In genomic region chr7:149870701-149871483, GRCh38 we compare ENCODE assay signal across 14 cellular contexts. TPM values are rescaled to one million over a fixed set of nuclear protein-coding genes. Genes with fewer than 3 reads are reported as not detected.
DNase-seq lines count a peak whose midpoint lies in the region; ATAC-seq and TF ChIP-seq lines count a peak whose summit lies in the region.
"Had no signal": no experiment of that assay in that cellular context is flagged by ENCODE, and none has a peak within 500 bp of the region (broad histone marks: within the 10 kb centered on the region; RNA-seq: fewer than 3 reads in every experiment).

No MANE protein-coding gene starts in this region.

- no peak overlapping the region for H2BK20ac ChIP-seq in H9 (ENCODE audit: low read depth, low read length, poor library complexity, severe bottlenecking)

- H2BK5ac ChIP-seq in H9 (ENCODE audit: insufficient read length, low read length), result no peak overlapping the region

- no peak overlapping the region for H4K5ac ChIP-seq in H9 (ENCODE audit: insufficient read length, low read depth, low read length)

- H3K4me1 Mint-ChIP-seq in CD14-positive monocyte, result peaks cover 39% of the 10 kb centered on the region
- peaks cover 8 to 12% of the 10 kb centered on the region in 2 experiments for H3K4me1 Mint-ChIP-seq in H9

- no peak overlapping the region for H2AK5ac ChIP-seq in H9 (ENCODE audit: insufficient read length, low read length)

- no peak overlapping the region for H3K56ac ChIP-seq in H9 (ENCODE audit: insufficient read length, low read depth, low read length)

- H3K27ac ChIP-seq in H9 (ENCODE audit: insufficient read length, low read depth, low read length), result no peak overlapping the region
- H3K27ac ChIP-seq: parathyroid adenoma, upper lobe of left lung had no signal

- H2BK12ac ChIP-seq in H9 (ENCODE audit: insufficient read length, low read depth, low read length), result no peak overlapping the region

- no peak for ATAC-seq in activated naive CD4-positive, alpha-beta T cell treated with anti-CD3 and anti-CD28 coated beads, Interleukin-2, amount 50 U/mL, for 72 hours
- ATAC-seq in HG02623 (IDR thresholded peaks at IDR 0.05; ENCODE audit: unreplicated experiment), result no peak
- no peak for ATAC-seq in GM21786 (IDR thresholded peaks at IDR 0.05; ENCODE audit: unreplicated experiment)

- H4K8ac ChIP-seq in H9 (replicated peaks; ENCODE audit: insufficient read length, low read depth, low read length), result no peak overlapping the region

- H3K23ac ChIP-seq in H9 (ENCODE audit: insufficient read length, low read depth, low read length), result no peak overlapping the region

- no peaks in the 10 kb centered on the region for H4K20me1 ChIP-seq in H9 (ENCODE audit: control insufficient read depth, insufficient read depth, insufficient read length)

- TF ChIP-seq CTCF in CD14-positive monocyte (IDR thresholded peaks at IDR 0.05) (no peak), H9 (conservative IDR thresholded peaks at IDR 0.05) (no peak)

- no peak overlapping the region for H3K9ac ChIP-seq in H9 (ENCODE audit: extremely low read depth, insufficient read length, low read length)
- H3K9ac ChIP-seq: parathyroid adenoma had no signal

- no peak overlapping the region for H2BK15ac ChIP-seq in H9 (ENCODE audit: low read depth, low read length)

- H3K27me3 ChIP-seq in H9 (ENCODE audit: insufficient read depth, low read length), result no peaks in the 10 kb centered on the region; the same call in 1 of the 2 replicates
- H3K27me3 ChIP-seq: BE2C, upper lobe of left lung had no signal

- no peaks in the 10 kb centered on the region for H3K79me2 ChIP-seq in H9 (ENCODE audit: insufficient read depth, low read length)
- H3K79me2 ChIP-seq: parathyroid adenoma had no signal

- H3K4me1 ChIP-seq in H9 (ENCODE audit: insufficient read depth, low read length), result no peaks in the 10 kb centered on the region; the same call in 1 of the 2 replicates
- H3K4me1 ChIP-seq: parathyroid adenoma had no signal

- H4K91ac ChIP-seq in H9 (ENCODE audit: insufficient read length, low read depth, low read length), result no peak overlapping the region

- no peaks in the 10 kb centered on the region for H3K9me3 ChIP-seq in H9 (ENCODE audit: control insufficient read depth, low read depth, low read length)
- H3K9me3 ChIP-seq: BE2C, upper lobe of left lung had no signal

- no peak overlapping the region for H3K4me2 ChIP-seq in H9 (ENCODE audit: insufficient read depth, insufficient read length, low read length)

- DNase-seq in CD14-positive monocyte (ENCODE audit: low spot score) (peak; percentile 10), H9 (peak; percentile 26), mucosa of gallbladder (ENCODE audit: low spot score) (peak; percentile 9), putamen (ENCODE audit: low spot score) (no peak)
- DNase-seq in activated naive CD4-positive, alpha-beta T cell treated with anti-CD3 and anti-CD28 coated beads, Interleukin-2, amount 50 U/mL, for 72 hours (ENCODE audit: low spot score in 2 of 2), result no peak
- DNase-seq: BE2C; NCI-H2171 treated with DMSO at 0.1 percent for 48 hours; NK-92 treated with Interleukin-12 subunit alpha and Interleukin-12 subunit beta, amount 100 ng/mL, for 24 hours; SIG-M5; upper lobe of left lung had no signal

- WGBS in H9 (ENCODE audit: extremely low coverage, insufficient read length, low lambda C conversion rate), result no CpG with 5 or more reads among the region's 12 CpGs

- H3K18ac ChIP-seq in H9 (ENCODE audit: insufficient read length, low read depth, low read length), result no peak overlapping the region

- no peak overlapping the region for H2AFZ ChIP-seq in H9 (ENCODE audit: low read length)
- H2AFZ ChIP-seq: parathyroid adenoma had no signal

- H3K79me1 ChIP-seq in H9 (ENCODE audit: insufficient read depth, low read depth, low read length, poor library complexity, severe bottlenecking), result no peaks in the 10 kb centered on the region

- H3K27me3 Mint-ChIP-seq in CD14-positive monocyte (ENCODE audit: low read depth in 3 of 3), result peaks cover 2 to 11% (median 6%) of the 10 kb centered on the region in 3 donors
- H3K27me3 Mint-ChIP-seq in H9 (ENCODE audit: low read depth), result peaks cover 39% of the 10 kb centered on the region
- H3K27me3 Mint-ChIP-seq: memory B cell had no signal

- H3K36me3 Mint-ChIP-seq in CD14-positive monocyte (peaks cover 0 to 4% of the 10 kb centered on the region in 2 donors), H9 (ENCODE audit: insufficient read depth in 1 of 3, low read depth in 3 of 3) (no peaks in the 10 kb centered on the region)
- peaks cover 0 to 27% of the 10 kb centered on the region in 2 donors for H3K36me3 Mint-ChIP-seq in activated naive CD4-positive, alpha-beta T cell treated with anti-CD3 and anti-CD28 coated beads, Interleukin-2, amount 50 U/mL, for 72 hours
- H3K36me3 Mint-ChIP-seq: memory B cell had no signal

- H3K4ac ChIP-seq in H9 (ENCODE audit: low read depth, low read length), result no peak overlapping the region

- H3K4me3 Mint-ChIP-seq in CD14-positive monocyte (no peak overlapping the region), H9 (no peak overlapping the region)
- H3K4me3 Mint-ChIP-seq: memory B cell had no signal

- H3K9me3 Mint-ChIP-seq in CD14-positive monocyte, result no peaks in the 10 kb centered on the region
- no peaks in the 10 kb centered on the region for H3K9me3 Mint-ChIP-seq in H9
- no peaks in the 10 kb centered on the region for H3K9me3 Mint-ChIP-seq in activated naive CD4-positive, alpha-beta T cell treated with anti-CD3 and anti-CD28 coated beads, Interleukin-2, amount 50 U/mL, for 72 hours
- H3K9me3 Mint-ChIP-seq: memory B cell had no signal

- no peak overlapping the region for H3T11ph ChIP-seq in H9 (ENCODE audit: low read length)

- no peak overlapping the region for H3K14ac ChIP-seq in H9 (ENCODE audit: insufficient read depth, low read length)

- H3K23me2 ChIP-seq in H9 (ENCODE audit: insufficient read length, low read depth, low read length, poor library complexity, severe bottlenecking), result peaks cover 11% of the 10 kb centered on the region

- intact Hi-C loops in CD14-positive monocyte (cut with micrococcal nuclease), result loop anchor here in 1 of 2 donors (5.0 kb wide), 1 partner anchor 34 kb away; the partner anchor contains the start of gene ZNF862

- peak overlapping the region in 2 of 7 donors; percentile 40 to 46 for H3K27ac Mint-ChIP-seq in CD14-positive monocyte
- H3K27ac Mint-ChIP-seq in H9, result no peak overlapping the region
- peak overlapping the region; percentile 9 to 91 for H3K27ac Mint-ChIP-seq in activated naive CD4-positive, alpha-beta T cell treated with anti-CD3 and anti-CD28 coated beads, Interleukin-2, amount 50 U/mL, for 72 hours
- H3K27ac Mint-ChIP-seq: memory B cell had no signal

- H2BK120ac ChIP-seq in H9 (ENCODE audit: low read depth, low read length, poor library complexity, severe bottlenecking), result no peak overlapping the region

RNA-seq across cellular contexts. Expression of gene ATP6V0E2, which starts 2.9 kb away (rescaled TPM):
- 10 to 100 TPM in 1 of 2 donors, 1 to 10 TPM in 1; 8.2 to 13.3 TPM for polyA plus RNA-seq in CD14-positive monocyte
- total RNA-seq in H9 (2021) (19.0 and 20.0 TPM in 2 replicates), mucosa of gallbladder (47.0 TPM)
- 10 to 100 TPM; 35.4 to 43.5 TPM for total RNA-seq in activated naive CD4-positive, alpha-beta T cell treated with anti-CD3 and anti-CD28 coated beads, Interleukin-2, amount 50 U/mL, for 72 hours

RNA-seq across cellular contexts. Expression of gene ZNF862, which starts 32.7 kb away (rescaled TPM):
- 1 to 10 TPM; 1.3 to 2.7 TPM for polyA plus RNA-seq in CD14-positive monocyte
- total RNA-seq in H9 (2021) (1.3 and 1.9 TPM in 2 replicates), mucosa of gallbladder (31.3 TPM)
- 10 to 100 TPM; 18.9 to 23.0 TPM for total RNA-seq in activated naive CD4-positive, alpha-beta T cell treated with anti-CD3 and anti-CD28 coated beads, Interleukin-2, amount 50 U/mL, for 72 hours

Comparison
In these comparisons a context has a peak if more than half of its experiments do, and no peak if none do; other contexts are left out.
1. DNase-seq: peak in CD14-positive monocyte (single experiment), H9 (single experiment) and mucosa of gallbladder (single experiment); none in activated naive CD4-positive, alpha-beta T cell treated with anti-CD3 and anti-CD28 coated beads, Interleukin-2, amount 50 U/mL, for 72 hours (0 of 2) and putamen (single experiment).
2. H3K27ac Mint-ChIP-seq: peak in activated naive CD4-positive, alpha-beta T cell treated with anti-CD3 and anti-CD28 coated beads, Interleukin-2, amount 50 U/mL, for 72 hours (2 of 2); none in H9 (0 of 3).